In genomic region chr3:7272203-7272602, GRCh38 we compare ENCODE assay signal across 8 cellular contexts.
"Had no signal": no experiment of that assay in that cellular context is flagged by ENCODE, and none has a peak within 500 bp of the region (broad histone marks: within the 10 kb centered on the region; RNA-seq: fewer than 3 reads in every experiment).

No MANE protein-coding gene starts in this region.

- H3K27ac ChIP-seq: GM23248, HL-60 had no signal

- ATAC-seq: HCT116 had no signal

- H3K4me1 ChIP-seq: HAP-1 had no signal

- H3K4me3 ChIP-seq: GM23248, HAP-1 had no signal

- H3K9me3 ChIP-seq: HAP-1 had no signal

- DNase-seq: GM23248, GOT3, H7, HFFc6, IMR-90 had no signal

- H3K36me3 ChIP-seq: HAP-1 had no signal
